20 cellular contexts compared by ENCODE assay signal in the genomic region with DNA sequence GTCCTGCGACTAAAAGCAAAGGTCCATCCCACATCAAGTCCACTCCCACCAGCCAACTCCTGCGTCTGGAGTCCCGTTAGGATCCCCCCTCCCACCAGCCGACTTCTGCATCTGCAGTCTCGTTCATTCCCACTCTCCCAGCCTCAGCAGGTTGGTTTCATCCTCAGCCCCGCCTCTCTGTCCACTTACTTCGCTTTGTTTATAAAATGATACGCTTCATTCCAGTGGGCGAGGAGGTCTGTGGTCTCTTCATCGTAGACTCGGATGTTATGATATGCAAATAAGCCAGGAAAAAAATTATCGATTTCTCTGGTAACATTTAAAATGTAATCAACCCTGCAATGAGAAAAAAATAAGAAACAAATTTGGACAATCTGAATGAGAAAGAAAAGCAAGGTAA. TPM values are rescaled to one million over a fixed set of nuclear protein-coding genes. Genes with fewer than 3 reads are reported as not detected.
DNase-seq lines count a peak whose midpoint lies in the region; ATAC-seq and TF ChIP-seq lines count a peak whose summit lies in the region.
"Had no signal": no experiment of that assay in that cellular context is flagged by ENCODE, and none has a peak within 500 bp of the region (broad histone marks: within the 10 kb centered on the region; RNA-seq: fewer than 3 reads in every experiment).

No MANE protein-coding gene starts in this region.

- H4K20me1 ChIP-seq in osteoblast (ENCODE audit: insufficient read depth, low read length), result no peaks in the 10 kb centered on the region

- peaks cover 20% of the 10 kb centered on the region for H3K36me3 Mint-ChIP-seq in type B pancreatic cell

- H3K36me3 ChIP-seq in cardiac muscle cell (peaks cover 29% of the 10 kb centered on the region), esophagus (ENCODE audit: control insufficient read depth in 2 of 2, insufficient read depth in 2 of 2, low read length in 1 of 2) (peaks cover 11 to 40% of the 10 kb centered on the region in 2 donors), osteoblast (ENCODE audit: insufficient read depth, low read length) (peaks cover 94% of the 10 kb centered on the region), uterus (no peaks in the 10 kb centered on the region)

- no peaks in the 10 kb centered on the region for H3K9me3 Mint-ChIP-seq in type B pancreatic cell
- H3K9me3 Mint-ChIP-seq: activated naive CD4-positive, alpha-beta T cell treated with anti-CD3 and anti-CD28 coated beads, Interleukin-2, amount 10 ng/mL, durations not matched to agents 7 days and 5 days; immature natural killer cell; stimulated activated naive CD8-positive, alpha-beta T cell treated with anti-CD3 and anti-CD28 coated beads, Interleukin-15, amount 100 ng/mL, for 72 hours had no signal

- no peaks in the 10 kb centered on the region for H3K27me3 ChIP-seq in cardiac muscle cell
- H3K27me3 ChIP-seq in esophagus (ENCODE audit: control insufficient read depth in 1 of 2, insufficient read depth in 2 of 2, low read length in 2 of 2), result no peaks in the 10 kb centered on the region
- no peaks in the 10 kb centered on the region for H3K27me3 ChIP-seq in osteoblast (ENCODE audit: insufficient read depth, low read length)
- no peaks in the 10 kb centered on the region for H3K27me3 ChIP-seq in uterus
- H3K27me3 ChIP-seq: pancreas, SJCRH30 had no signal

- 84 to 88% methylated on average over 12 of the region's 12 CpGs for WGBS in esophagus, 2 donors

- H2AFZ ChIP-seq in osteoblast (ENCODE audit: low read length), result no peak overlapping the region

- TF ChIP-seq CTCF in cardiac muscle cell (IDR thresholded peaks at IDR 0.05; ENCODE audit: low read depth, low read length) (no peak), osteoblast (IDR thresholded peaks at IDR 0.05; ENCODE audit: extremely low read depth, low read depth, low read length) (no peak), uterus (IDR thresholded peaks at IDR 0.05) (no peak), type B pancreatic cell (conservative IDR thresholded peaks at IDR 0.05) (no peak)

- H3K27ac ChIP-seq in cardiac muscle cell, result peak overlapping the region; percentile 97
- H3K27ac ChIP-seq in esophagus (ENCODE audit: low read depth in 2 of 2, low read length in 1 of 2), result peak overlapping the region; percentile 38 to 63
- peak overlapping the region; percentile 99 for H3K27ac ChIP-seq in osteoblast (ENCODE audit: low read depth, low read length)
- H3K27ac ChIP-seq in uterus, result peak overlapping the region; percentile 96
- H3K27ac ChIP-seq: 22Rv1, HL-60, pancreas, SJCRH30 had no signal

- H3K4me1 Mint-ChIP-seq in type B pancreatic cell (ENCODE audit: unreplicated experiment), result peaks cover 26% of the 10 kb centered on the region

- intact Hi-C loops in Right ventricle myocardium superior (cut with DNase I), result loop anchor here (5.0 to 10.0 kb wide), 3 partner anchors 73 to 238 kb away; a partner anchor contains a TSS
- intact Hi-C loops in uterus (cut with DNase I; ENCODE audit: low total_unique reads), result loop anchor here (10.0 kb wide), 1 partner anchor 66 kb away; a partner anchor contains a TSS

- H3K9me3 ChIP-seq in cardiac muscle cell (ENCODE audit: low read depth) (no peaks in the 10 kb centered on the region), esophagus (ENCODE audit: control insufficient read depth in 2 of 2, insufficient read depth in 1 of 2, low read depth in 1 of 2, low read length in 1 of 2) (no peaks in the 10 kb centered on the region), osteoblast (ENCODE audit: low read depth, low read length) (no peaks in the 10 kb centered on the region), uterus (no peaks in the 10 kb centered on the region)
- H3K9me3 ChIP-seq: pancreas, SJCRH30 had no signal

- ATAC-seq in Right ventricle myocardium superior (ENCODE audit: poor library complexity), result no peak
- ATAC-seq: pancreas; stimulated activated naive CD8-positive, alpha-beta T cell treated with anti-CD3 and anti-CD28 coated beads, Interleukin-15, amount 100 ng/mL, for 72 hours had no signal

- H3K4me2 ChIP-seq in osteoblast (ENCODE audit: insufficient read depth, low read length), result no peak overlapping the region

- peaks cover 39% of the 10 kb centered on the region for H3K79me2 ChIP-seq in osteoblast (ENCODE audit: insufficient read depth, low read length)

- DNase-seq in cardiac muscle cell (ENCODE audit: low read depth in 1 of 2, low spot score in 1 of 2) (no peak), Right ventricle myocardium superior (no peak), osteoblast (ENCODE audit: insufficient read length, low spot score, missing footprints) (no peak), uterus (no peak), type B pancreatic cell (ENCODE audit: extremely low spot score, unreplicated experiment) (no peak), HUDEP-2 (lab: John Stamatoyannopoulos, UW; ENCODE audit: unreplicated experiment in 76 of 76) (no peak), NCI-H82 treated with DMSO at 0.1 percent for 48 hours (lab: John Stamatoyannopoulos, UW; ENCODE audit: unreplicated experiment) (no peak)
- DNase-seq: activated CD4-positive, CD25-positive, alpha-beta regulatory T cell treated with anti-CD3 and anti-CD28 coated beads, Interleukin-2, amount 50 U/mL, for 72 hours; activated naive CD4-positive, alpha-beta T cell treated with anti-CD3 and anti-CD28 coated beads, Interleukin-2, amount 10 ng/mL, durations not matched to agents 7 days and 5 days; immature natural killer cell; midbrain; NCI-H1105 treated with DMSO at 0.1 percent for 48 hours; NCI-H2171 treated with DMSO at 0.1 percent for 48 hours; stimulated activated naive CD8-positive, alpha-beta T cell treated with anti-CD3 and anti-CD28 coated beads, Interleukin-15, amount 100 ng/mL, for 72 hours had no signal

- no peak overlapping the region for H3K27ac Mint-ChIP-seq in type B pancreatic cell
- H3K27ac Mint-ChIP-seq: activated naive CD4-positive, alpha-beta T cell treated with anti-CD3 and anti-CD28 coated beads, Interleukin-2, amount 10 ng/mL, durations not matched to agents 7 days and 5 days; immature natural killer cell had no signal

- H3K4me3 Mint-ChIP-seq in type B pancreatic cell, result no peak overlapping the region
- H3K4me3 Mint-ChIP-seq: activated naive CD4-positive, alpha-beta T cell treated with anti-CD3 and anti-CD28 coated beads, Interleukin-2, amount 10 ng/mL, durations not matched to agents 7 days and 5 days; CD14-positive monocyte; immature natural killer cell; stimulated activated naive CD8-positive, alpha-beta T cell treated with anti-CD3 and anti-CD28 coated beads, Interleukin-15, amount 100 ng/mL, for 72 hours had no signal

- H3K4me3 ChIP-seq in cardiac muscle cell, result no peak overlapping the region
- H3K4me3 ChIP-seq in esophagus (ENCODE audit: low read depth in 1 of 2, low read length in 2 of 2), result no peak overlapping the region
- H3K4me3 ChIP-seq in osteoblast (ENCODE audit: insufficient read depth, low read length), result no peak overlapping the region
- no peak overlapping the region for H3K4me3 ChIP-seq in uterus
- H3K4me3 ChIP-seq: pancreas, SJCRH30 had no signal

- H3K4me1 ChIP-seq in cardiac muscle cell (ENCODE audit: low read depth) (peaks cover 52% of the 10 kb centered on the region), esophagus (ENCODE audit: control insufficient read depth in 2 of 2, insufficient read depth in 2 of 2, low read length in 1 of 2) (peaks cover 0 to 2% of the 10 kb centered on the region in 2 donors), osteoblast (ENCODE audit: insufficient read depth, low read length) (peaks cover 51% of the 10 kb centered on the region), uterus (peaks cover 9 to 14% of the 10 kb centered on the region in 2 donors)
- H3K4me1 ChIP-seq: pancreas had no signal

- H3K27me3 Mint-ChIP-seq in type B pancreatic cell, result no peaks in the 10 kb centered on the region
- H3K27me3 Mint-ChIP-seq: activated naive CD4-positive, alpha-beta T cell treated with anti-CD3 and anti-CD28 coated beads, Interleukin-2, amount 10 ng/mL, durations not matched to agents 7 days and 5 days; stimulated activated naive CD8-positive, alpha-beta T cell treated with anti-CD3 and anti-CD28 coated beads, Interleukin-15, amount 100 ng/mL, for 72 hours had no signal

- TF ChIP-seq POLR2A in uterus (IDR thresholded peaks at IDR 0.05), result no peak

RNA-seq across cellular contexts. Expression of a gene that starts 56.8 kb away (rescaled TPM):
- total RNA-seq in cardiac muscle cell (15.9 and 26.1 TPM in 2 replicates), Right ventricle myocardium superior (26.3 TPM), osteoblast (31.8 and 34.2 TPM in 2 replicates), uterus (10 to 100 TPM in 2 of 4 donors, 1 to 10 TPM in 2; 8.7 to 55.4 (median 10.7) TPM), type B pancreatic cell (ENCODE audit: low replicate concordance) (32.2 and 33.7 TPM in 2 replicates)
- polyA plus RNA-seq in cardiac muscle cell (17.7 and 19.1 TPM in 2 replicates), esophagus (1 to 10 TPM; 3.1 to 4.7 TPM)
